In the genomic region with DNA sequence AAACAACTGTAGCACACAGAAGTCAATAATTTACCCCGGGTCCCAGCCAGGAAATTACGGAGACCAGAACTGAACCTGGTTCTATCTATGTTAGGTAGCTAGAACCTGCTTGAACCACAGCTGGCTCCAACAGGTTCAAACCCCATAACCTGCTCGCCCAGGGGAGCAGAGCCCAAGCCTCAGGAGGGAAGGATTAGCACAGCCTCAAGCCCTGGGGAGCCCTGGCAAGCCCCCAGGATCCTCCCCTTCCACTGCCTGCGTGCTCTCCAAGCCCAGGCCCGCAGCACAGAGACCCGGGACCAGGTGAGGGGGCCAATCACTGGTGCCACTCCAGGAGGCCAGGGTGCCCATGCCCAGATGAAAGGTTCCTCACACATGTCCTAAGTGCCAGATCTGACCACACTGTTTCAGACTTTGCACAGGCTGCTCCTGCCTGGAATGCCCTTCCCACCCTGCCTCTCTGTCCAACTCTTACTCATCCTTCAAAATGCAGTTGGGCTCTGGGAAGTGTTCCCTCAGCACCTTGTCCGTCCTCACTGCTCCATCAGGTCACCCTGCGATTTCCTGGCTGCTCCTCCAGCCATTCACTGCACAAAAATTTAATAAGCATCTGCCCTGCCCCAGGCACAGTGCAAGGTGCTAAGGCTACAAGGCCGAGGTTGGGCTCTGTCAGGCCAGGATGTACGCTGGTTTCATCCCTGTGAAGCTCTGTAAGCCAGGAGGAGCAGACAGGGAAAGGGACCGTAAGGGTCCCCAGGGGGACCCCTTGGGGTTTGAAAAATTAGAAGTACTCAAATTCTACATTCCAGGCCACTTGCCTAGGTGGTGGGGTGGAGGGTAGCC, we compare ENCODE assay signal across 14 cellular contexts. TPM values are rescaled to one million over a fixed set of nuclear protein-coding genes. Genes with fewer than 3 reads are reported as not detected.
DNase-seq lines count a peak whose midpoint lies in the region; ATAC-seq and TF ChIP-seq lines count a peak whose summit lies in the region.
"Had no signal": no experiment of that assay in that cellular context is flagged by ENCODE, and none has a peak within 500 bp of the region (broad histone marks: within the 10 kb centered on the region; RNA-seq: fewer than 3 reads in every experiment).

No MANE protein-coding gene starts in this region.

- H3K27me3 ChIP-seq in right atrium auricular region (no peaks in the 10 kb centered on the region), duodenal mucosa (ENCODE audit: control insufficient read depth in 1 of 2, insufficient read depth in 2 of 2, low read length in 2 of 2) (no peaks in the 10 kb centered on the region), mesendoderm (ENCODE audit: insufficient read depth, low read length, poor library complexity) (no peaks in the 10 kb centered on the region), upper lobe of left lung (no peaks in the 10 kb centered on the region)
- H3K27me3 ChIP-seq: adrenal gland, SJCRH30 had no signal

- H3K4ac ChIP-seq in mesendoderm (ENCODE audit: low read depth, low read length): no peak overlapping the region

- no peak overlapping the region for H2BK15ac ChIP-seq in mesendoderm (replicated peaks; ENCODE audit: low read depth)

- peaks cover 20% of the 10 kb centered on the region for H3K79me1 ChIP-seq in mesendoderm (ENCODE audit: low read length)

- H2BK5ac ChIP-seq in mesendoderm (ENCODE audit: low read length): no peak overlapping the region

- H3K18ac ChIP-seq in mesendoderm (ENCODE audit: low read length): peak overlapping the region; percentile 9

- peaks cover 31% of the 10 kb centered on the region for H3K79me2 ChIP-seq in mesendoderm (ENCODE audit: control insufficient read depth, insufficient read depth, low read length)

- TF ChIP-seq EP300 in upper lobe of left lung (IDR thresholded peaks at IDR 0.05): no peak

- H3K9me3 ChIP-seq in right atrium auricular region (no peaks in the 10 kb centered on the region), duodenal mucosa (ENCODE audit: control insufficient read depth in 1 of 2, low read length in 2 of 2) (no peaks in the 10 kb centered on the region), upper lobe of left lung (no peaks in the 10 kb centered on the region)
- H3K9me3 ChIP-seq: adrenal gland, SJCRH30 had no signal

- no peak for TF ChIP-seq POLR2A in upper lobe of left lung (IDR thresholded peaks at IDR 0.05)

- H3K4me1 ChIP-seq in right atrium auricular region (peaks cover 0 to 34% of the 10 kb centered on the region in 2 donors), duodenal mucosa (ENCODE audit: control insufficient read depth in 1 of 2, insufficient read depth in 2 of 2, low read length in 2 of 2) (peaks cover 55 to 63% of the 10 kb centered on the region in 2 donors), mesendoderm (ENCODE audit: control insufficient read depth, low read depth, low read length) (peaks cover 17% of the 10 kb centered on the region), upper lobe of left lung (peaks cover 59 to 87% (median 74%) of the 10 kb centered on the region in 4 donors)

- DNase-seq in left ventricle myocardium superior (peak; percentile 28), right atrium auricular region (ENCODE audit: low spot score) (no peak), mesendoderm (no peak), upper lobe of left lung (no peak), cortex of kidney (lab: John Stamatoyannopoulos, UW) (no peak), DMS79 (lab: John Stamatoyannopoulos, UW) (no peak), epidermal melanocyte (ENCODE audit: insufficient read length, low spot score) (no peak)
- DNase-seq: ACHN, activated B cell treated with CpG ODN at 0.5 μM for 24 hours, adrenal gland, NCI-H2107, occipital lobe, SJCRH30 had no signal

- H2AK5ac ChIP-seq in mesendoderm (ENCODE audit: low read length): no peak overlapping the region

- H3K4me3 ChIP-seq in right atrium auricular region: no peak overlapping the region
- peak overlapping the region in 1 of 2 donors; percentile 25 for H3K4me3 ChIP-seq in duodenal mucosa (ENCODE audit: low read depth in 1 of 2, low read length in 2 of 2)
- no peak overlapping the region for H3K4me3 ChIP-seq in mesendoderm (ENCODE audit: low read length)
- H3K4me3 ChIP-seq in upper lobe of left lung: no peak overlapping the region
- H3K4me3 ChIP-seq: adrenal gland, SJCRH30 had no signal

- intact Hi-C loops in left ventricle myocardium superior (cut with micrococcal nuclease): no loop called here

- no CpG with 5 or more reads among the region's 11 CpGs for WGBS in mesendoderm (ENCODE audit: extremely low coverage, insufficient coverage, low lambda C conversion rate)
- 52 to 65% methylated on average over 5 to 11 of the region's 11 CpGs for WGBS in upper lobe of left lung, 2 donors

- H3K27ac ChIP-seq in right atrium auricular region (no peak overlapping the region), duodenal mucosa (ENCODE audit: low read depth, low read length) (peak overlapping the region; percentile 82), mesendoderm (ENCODE audit: low read depth, low read length) (no peak overlapping the region), upper lobe of left lung (peak overlapping the region; percentile 9 to 88 (median 36))
- H3K27ac ChIP-seq: SJCRH30 had no signal

- no peak overlapping the region for H3K4me2 ChIP-seq in mesendoderm (ENCODE audit: low read length)

- no peak overlapping the region for H4K8ac ChIP-seq in mesendoderm (ENCODE audit: low read depth, low read length)

- H3K23ac ChIP-seq in mesendoderm (ENCODE audit: low read length): no peak overlapping the region

- peak overlapping the region; percentile 22 for H3K56ac ChIP-seq in mesendoderm (ENCODE audit: low read length)

- peak overlapping the region; percentile 40 to 52 for H3K9ac ChIP-seq in duodenal mucosa (ENCODE audit: low read depth in 1 of 2, low read length in 2 of 2)
- H3K9ac ChIP-seq in mesendoderm (ENCODE audit: low read length): peak overlapping the region; percentile 4

- no peak overlapping the region for H4K5ac ChIP-seq in mesendoderm (ENCODE audit: low read length)

- H3K36me3 ChIP-seq in right atrium auricular region (no peaks in the 10 kb centered on the region), duodenal mucosa (ENCODE audit: control insufficient read depth in 1 of 2, insufficient read depth in 2 of 2, low read length in 2 of 2) (peaks cover 0 to 2% of the 10 kb centered on the region in 2 donors), mesendoderm (ENCODE audit: control insufficient read depth, insufficient read depth, low read length) (no peaks in the 10 kb centered on the region), upper lobe of left lung (peaks cover 0 to 24% (median 2%) of the 10 kb centered on the region in 4 donors)
- H3K36me3 ChIP-seq: adrenal gland had no signal

- ATAC-seq in left ventricle myocardium superior (peak; percentile 6), upper lobe of left lung (ENCODE audit: low FRiP score in 2 of 2) (peak in 1 of 2 donors; percentile 37)

- no peak for TF ChIP-seq CTCF in right atrium auricular region (IDR thresholded peaks at IDR 0.05)
- no peak for TF ChIP-seq CTCF in upper lobe of left lung (IDR thresholded peaks at IDR 0.05)

- no peak overlapping the region for H2BK120ac ChIP-seq in mesendoderm (ENCODE audit: low read depth, low read length)

RNA-seq across cellular contexts. Expression of a gene that starts 32.2 kb away (rescaled TPM):
- total RNA-seq in left ventricle myocardium superior (26.5 TPM), right atrium auricular region (10 to 100 TPM; 19.4 to 22.9 TPM), upper lobe of left lung (100 to 1,000 TPM; 119 to 235 (median 170) TPM)
- polyA plus RNA-seq in mesendoderm (2013, experiment 1 of 2): 42.6 TPM
- polyA plus RNA-seq in mesendoderm (2013, experiment 2 of 2): 43.2 TPM

Comparison
In these comparisons a context has a peak if more than half of its experiments do, and no peak if none do; other contexts are left out.
1. H3K27ac ChIP-seq: peak in duodenal mucosa (single experiment) and upper lobe of left lung (4 of 4); none in right atrium auricular region (0 of 2) and mesendoderm (single experiment).